ENCODE assay signal across 8 cellular contexts in genomic region chr7:98878365-98879197, GRCh38. TPM values are rescaled to one million over a fixed set of nuclear protein-coding genes. Genes with fewer than 3 reads are reported as not detected.
DNase-seq lines count a peak whose midpoint lies in the region; ATAC-seq and TF ChIP-seq lines count a peak whose summit lies in the region.

TRRAP (plus strand) TSS chr7:98878532; CDS start chr7:98881151, 2,619 bp downstream.

- DNase-seq in NCI-H82 treated with DMSO at 0.1 percent for 48 hours (lab: John Stamatoyannopoulos, UW; ENCODE audit: unreplicated experiment) (peak; percentile 25), activated T-cell treated with anti-CD3 and anti-CD28 coated beads for 24 hours (ENCODE audit: low read depth) (peak; percentile 68), epithelial cell of esophagus (ENCODE audit: low read depth) (peak; percentile 71), mucosa of descending colon (peak; percentile 73 to 82 (median 82))
- DNase-seq in stimulated activated CD8-positive, alpha-beta memory T cell treated with anti-CD3 and anti-CD28 coated beads, Interleukin-4, amount 100 ng/mL, for 24 hours (ENCODE audit: low read depth) = peak; percentile 61

- H4K20me1 ChIP-seq in BLaER1 treated with 17β-estradiol and CSF1 and Interleukin-3, amounts not matched to agents 10 nM and 100 nM = peaks cover 19 to 47% (median 41%) of the 10 kb centered on the region in 11 experiments; a peak in 21 of 22 replicates

- H3K27me3 ChIP-seq in BLaER1 treated with 17β-estradiol and CSF1 and Interleukin-3, amounts not matched to agents 10 nM and 100 nM = no peaks in the 10 kb centered on the region

- peak within 1 kb of the TSS; percentile 95 to 100 (median 98) for H3K4me3 ChIP-seq in BLaER1 treated with 17β-estradiol and CSF1 and Interleukin-3, amounts not matched to agents 10 nM and 100 nM
- H3K4me3 ChIP-seq in epithelial cell of esophagus (ENCODE audit: low read length) (peak within 1 kb of the TSS; percentile 86), mucosa of descending colon (peak within 1 kb of the TSS; percentile 99)

- peaks cover 28 to 35% (median 33%) of the 10 kb centered on the region in 11 experiments for H3K36me3 ChIP-seq in BLaER1 treated with 17β-estradiol and CSF1 and Interleukin-3, amounts not matched to agents 10 nM and 100 nM
- H3K36me3 ChIP-seq in mucosa of descending colon (ENCODE audit: low read depth) = peaks cover 4% of the 10 kb centered on the region

- TF ChIP-seq CTCF in epithelial cell of esophagus (IDR thresholded peaks at IDR 0.05; ENCODE audit: insufficient read depth, low read depth, low read length, missing control alignments) (peak; percentile 46), mucosa of descending colon (IDR thresholded peaks at IDR 0.05) (peak; percentile 97)

- peaks cover 15 to 33% (median 25%) of the 10 kb centered on the region in 10 experiments for H3K4me1 ChIP-seq in BLaER1 treated with 17β-estradiol and CSF1 and Interleukin-3, amounts not matched to agents 10 nM and 100 nM
- H3K4me1 ChIP-seq in mucosa of descending colon (ENCODE audit: low read depth) = peaks cover 9% of the 10 kb centered on the region

- H3K4me2 ChIP-seq in BLaER1 treated with 17β-estradiol and CSF1 and Interleukin-3, amounts not matched to agents 10 nM and 100 nM = peak within 1 kb of the TSS; percentile 90 to 100 (median 98)

- no peaks in the 10 kb centered on the region for H3K9me3 ChIP-seq in BLaER1 treated with 17β-estradiol and CSF1 and Interleukin-3, amounts not matched to agents 10 nM and 100 nM (replicated peaks in 1 of 11)
- no peaks in the 10 kb centered on the region for H3K9me3 ChIP-seq in mucosa of descending colon

- intact Hi-C loops in mucosa of descending colon (cut with DNase I, micrococcal nuclease) = no loop called here

- peak; percentile 76 for ATAC-seq in GM19023 (IDR thresholded peaks at IDR 0.05; ENCODE audit: unreplicated experiment)
- ATAC-seq in HG03280 (IDR thresholded peaks at IDR 0.05; ENCODE audit: unreplicated experiment) = peak; percentile 66
- ATAC-seq in mucosa of descending colon = peak; percentile 88

- H3K9ac ChIP-seq in BLaER1 treated with 17β-estradiol and CSF1 and Interleukin-3, amounts not matched to agents 10 nM and 100 nM = peak within 1 kb of the TSS; percentile 98 to 100 (median 100)

- H3K27ac ChIP-seq in BLaER1 treated with 17β-estradiol and CSF1 and Interleukin-3, amounts not matched to agents 10 nM and 100 nM = peak within 1 kb of the TSS; percentile 96 to 100 (median 99)

RNA-seq across cellular contexts. Expression of gene TRRAP, which starts in this region (rescaled TPM):
- 10 to 100 TPM; 36.2 to 47.8 (median 44.5) TPM for total RNA-seq in mucosa of descending colon

Comparison
In these comparisons a context has a peak if more than half of its experiments do, and no peak if none do; other contexts are left out.
1. Peak in every context shown above with its lines: DNase-seq, ATAC-seq, H3K4me3 ChIP-seq and H3K27ac ChIP-seq.
2. DNase-seq: peak in every context shown above with its lines; median percentile 82 in mucosa of descending colon; 71 in epithelial cell of esophagus; 68 in activated T-cell treated with anti-CD3 and anti-CD28 coated beads for 24 hours; 61 in stimulated activated CD8-positive, alpha-beta memory T cell treated with anti-CD3 and anti-CD28 coated beads, Interleukin-4, amount 100 ng/mL, for 24 hours; 25 in NCI-H82 treated with DMSO at 0.1 percent for 48 hours.